ENCODE assay signal across 8 cellular contexts in genomic region chr12:132144115-132145071, GRCh38. TPM values are rescaled to one million over a fixed set of nuclear protein-coding genes. Genes with fewer than 3 reads are reported as not detected.
DNase-seq lines count a peak whose midpoint lies in the region; ATAC-seq and TF ChIP-seq lines count a peak whose summit lies in the region.

TSS of gene DDX51 (minus strand) at chr12:132144319. CDS start at chr12:132144296, 23 bp downstream.
TSS of gene NOC4L (plus strand) at chr12:132144457. CDS start at chr12:132144489, 32 bp downstream.

- peak within 1 kb of the TSS; percentile 94 for H3K4me3 ChIP-seq in kidney epithelial cell (ENCODE audit: low read depth, low read length)

- ATAC-seq in GM19035 (IDR thresholded peaks at IDR 0.05; ENCODE audit: unreplicated experiment) (peak; percentile 84), HG03342 (IDR thresholded peaks at IDR 0.05; ENCODE audit: unreplicated experiment) (peak; percentile 80)

- no peak for TF ChIP-seq CTCF in kidney epithelial cell (IDR thresholded peaks at IDR 0.05; ENCODE audit: insufficient read depth, low read length, poor library complexity, severe bottlenecking)

- DNase-seq in AML-193 (lab: John Stamatoyannopoulos, UW) (peak; percentile 77 to 78), NCI-H446 (lab: John Stamatoyannopoulos, UW) (peak; percentile 78 to 95), cerebellum (ENCODE audit: low spot score) (peak; percentile 95), kidney epithelial cell (ENCODE audit: low read depth) (peak; percentile 57)
- DNase-seq in activated CD4-positive, CD25-positive, alpha-beta regulatory T cell treated with anti-CD3 and anti-CD28 coated beads, Interleukin-2, amount 50 U/mL, for 72 hours: peak; percentile 98
- DNase-seq in stimulated activated CD4-positive, alpha-beta T cell treated with anti-CD3 and anti-CD28 coated beads, Interleukin-15, amount 100 ng/mL, for 24 hours: peak; percentile 96

- no peaks in the 10 kb centered on the region for H3K36me3 ChIP-seq in kidney epithelial cell (ENCODE audit: control insufficient read depth, insufficient read depth, low read length)

- H3K27me3 ChIP-seq in kidney epithelial cell (ENCODE audit: control insufficient read depth, insufficient read depth, low read length): no peaks in the 10 kb centered on the region

RNA-seq across cellular contexts. Expression of gene DDX51, which starts in this region (rescaled TPM):
- 13.1 TPM for total RNA-seq in cerebellum
- 15.7 and 18.9 TPM in 2 replicates for total RNA-seq in kidney epithelial cell

RNA-seq across cellular contexts. Expression of gene NOC4L, which starts in this region (rescaled TPM):
- total RNA-seq in cerebellum (8.5 TPM), kidney epithelial cell (23.8 and 35.5 TPM in 2 replicates)

Comparison
In these comparisons a context has a peak if more than half of its experiments do, and no peak if none do; other contexts are left out.
1. Peak in every context shown above with its lines: DNase-seq, ATAC-seq and H3K4me3 ChIP-seq.